ENCODE assay signal across 8 cellular contexts in the genomic region with DNA sequence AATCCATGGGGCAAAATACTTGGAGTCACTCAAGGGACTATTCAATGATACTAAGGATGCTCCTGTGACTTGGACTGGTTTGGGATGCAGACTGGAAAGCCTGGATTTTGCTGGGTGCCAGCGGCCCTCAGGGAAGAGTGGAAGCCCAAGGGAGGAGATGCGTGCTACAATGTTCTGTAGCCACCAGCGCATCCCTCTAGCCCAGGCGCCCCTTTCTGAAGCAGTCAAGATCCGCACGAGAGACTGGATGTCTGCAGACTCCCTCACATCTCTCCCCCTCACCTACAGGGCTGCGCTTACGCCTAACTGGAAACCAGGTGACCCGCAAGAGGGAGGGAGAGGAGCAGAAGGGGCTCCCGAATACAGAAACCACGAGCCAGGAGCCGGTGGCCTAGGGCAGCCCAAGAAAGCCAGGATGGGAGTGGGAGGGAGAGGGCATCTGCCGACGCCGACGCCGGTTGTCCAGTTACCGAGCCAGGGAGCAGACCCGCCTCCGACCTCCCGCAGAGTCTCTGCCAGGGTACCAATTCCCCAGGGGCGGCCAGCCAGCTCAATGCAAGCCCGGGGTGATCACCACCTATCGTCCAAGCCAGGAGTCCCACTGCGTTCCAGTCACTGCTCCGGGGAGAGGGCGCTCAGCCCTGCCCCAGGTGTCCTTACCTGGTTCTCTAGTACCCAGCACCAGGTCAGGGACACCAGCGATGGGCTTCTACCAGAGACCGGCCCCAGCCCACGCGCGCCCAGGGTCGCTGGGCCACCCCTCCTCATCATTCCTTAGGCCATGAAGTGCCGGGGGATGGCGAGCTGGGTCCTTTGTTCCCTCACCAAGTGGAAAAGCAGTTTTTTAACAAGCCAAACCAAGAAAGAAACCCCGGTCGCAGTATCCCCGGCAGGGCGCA. TPM values are rescaled to one million over a fixed set of nuclear protein-coding genes. Genes with fewer than 3 reads are reported as not detected.
A peak's percentile ranks its signal among the peaks of the same experiment; 100 is the strongest.
DNase-seq lines count a peak whose midpoint lies in the region; ATAC-seq and TF ChIP-seq lines count a peak whose summit lies in the region.

No MANE protein-coding gene starts in this region.

- peak overlapping the region; percentile 46; the same call in 1 of the 2 replicates for H3K9ac ChIP-seq in OCI-LY3 (ENCODE audit: low read length)

- H3K4me2 ChIP-seq in OCI-LY3 (ENCODE audit: low read length): peak overlapping the region; percentile 92

- peaks cover 36% of the 10 kb centered on the region for H3K27me3 ChIP-seq in OCI-LY3 (ENCODE audit: low read depth, low read length)
- H3K27me3 ChIP-seq in ectodermal cell (ENCODE audit: control insufficient read depth, insufficient read depth, low read length, poor library complexity, severe bottlenecking): peaks cover 85% of the 10 kb centered on the region
- no peaks in the 10 kb centered on the region for H3K27me3 ChIP-seq in vagina

- no peaks in the 10 kb centered on the region for H3K4me1 ChIP-seq in OCI-LY3 (ENCODE audit: low read length)
- no peaks in the 10 kb centered on the region for H3K4me1 ChIP-seq in ectodermal cell (ENCODE audit: control insufficient read depth, insufficient read depth, low read length)
- peaks cover 8% of the 10 kb centered on the region for H3K4me1 ChIP-seq in mesodermal cell (ENCODE audit: control insufficient read depth, insufficient read depth, low read length, poor library complexity, severe bottlenecking)
- peaks cover 33% of the 10 kb centered on the region for H3K4me1 ChIP-seq in vagina

- ATAC-seq in GM21619 (IDR thresholded peaks at IDR 0.05; ENCODE audit: unreplicated experiment) (no peak), GM19324 (IDR thresholded peaks at IDR 0.05; ENCODE audit: low FRiP score, unreplicated experiment) (no peak), GM21381 (IDR thresholded peaks at IDR 0.05; ENCODE audit: unreplicated experiment) (no peak)

- H3K9me3 ChIP-seq in OCI-LY3 (ENCODE audit: insufficient read depth, low read length) (no peaks in the 10 kb centered on the region), ectodermal cell (ENCODE audit: control insufficient read depth, low read length) (no peaks in the 10 kb centered on the region), mesodermal cell (ENCODE audit: control insufficient read depth, low read length) (no peaks in the 10 kb centered on the region), vagina (no peaks in the 10 kb centered on the region)

- H3K4me3 ChIP-seq in GM08714 (ENCODE audit: low read length) (peak overlapping the region; percentile 52), OCI-LY3 (ENCODE audit: low read length) (peak overlapping the region; percentile 81), ectodermal cell (ENCODE audit: insufficient read depth, low read depth, low read length) (peak overlapping the region; percentile 59), mesodermal cell (ENCODE audit: extremely low read depth, insufficient read depth, low read length, poor library complexity, severe bottlenecking) (peak overlapping the region; percentile 49), vagina (peak overlapping the region; percentile 66 to 92)

- H3K27ac ChIP-seq in OCI-LY3 (ENCODE audit: low read length) (no peak overlapping the region), ectodermal cell (ENCODE audit: insufficient read depth, low read depth, low read length, poor library complexity, severe bottlenecking) (no peak overlapping the region), mesodermal cell (ENCODE audit: low read depth, low read length, severe bottlenecking) (no peak overlapping the region), vagina (peak overlapping the region; percentile 91)

- TF ChIP-seq POLR2A in vagina (IDR thresholded peaks at IDR 0.05): no peak

- no peak for DNase-seq in vagina (ENCODE audit: extremely low spot score in 2 of 2)

- TF ChIP-seq CTCF in OCI-LY3 (IDR thresholded peaks at IDR 0.05; ENCODE audit: low read depth, low read length): no peak
- no peak for TF ChIP-seq CTCF in vagina (IDR thresholded peaks at IDR 0.05)

- H2AFZ ChIP-seq in OCI-LY3 (ENCODE audit: low read depth, low read length): peak overlapping the region; percentile 78; the same call in 1 of the 2 replicates

- intact Hi-C loops in vagina (cut with DNase I): no loop called here

- H4K20me1 ChIP-seq in OCI-LY3 (ENCODE audit: insufficient read depth, low read length): no peaks in the 10 kb centered on the region

- no peaks in the 10 kb centered on the region for H3K36me3 ChIP-seq in OCI-LY3 (replicated peaks; ENCODE audit: low read depth, low read length)
- H3K36me3 ChIP-seq in ectodermal cell (ENCODE audit: control insufficient read depth, insufficient read depth, low read length): no peaks in the 10 kb centered on the region
- H3K36me3 ChIP-seq in mesodermal cell (ENCODE audit: control insufficient read depth, insufficient read depth, low read length): no peaks in the 10 kb centered on the region
- no peaks in the 10 kb centered on the region for H3K36me3 ChIP-seq in vagina

- no peaks in the 10 kb centered on the region for H3K79me2 ChIP-seq in OCI-LY3 (ENCODE audit: low read length)

- WGBS in ectodermal cell, 2 experiments: 2 to 3% methylated on average over 39 of the region's 39 CpGs
- WGBS in mesodermal cell (ENCODE audit: insufficient coverage in 2 of 2), 2 experiments: 1 to 2% methylated on average over 34 of the region's 39 CpGs

RNA-seq across cellular contexts. Expression of a gene that starts 1.2 kb away (rescaled TPM):
- 2.6 TPM for polyA plus RNA-seq in ectodermal cell (2013, experiment 1 of 4)
- 2.5 TPM for polyA plus RNA-seq in ectodermal cell (2013, experiment 2 of 4)
- polyA plus RNA-seq in ectodermal cell (2013, experiment 3 of 4): 3.6 TPM
- 4.9 TPM for polyA plus RNA-seq in ectodermal cell (2013, experiment 4 of 4)
- polyA plus RNA-seq in mesodermal cell (2013, experiment 1 of 2): 2.0 TPM
- 1.4 TPM for polyA plus RNA-seq in mesodermal cell (2013, experiment 2 of 2)
- total RNA-seq in vagina: 21.9 TPM
